In genomic region chr13:111204438-111205177, GRCh38 we compare ENCODE assay signal across 8 cellular contexts.
DNase-seq lines count a peak whose midpoint lies in the region; ATAC-seq, FAIRE-seq and TF ChIP-seq lines count a peak whose summit lies in the region.

No MANE protein-coding gene starts in this region.

- H3K27me3 ChIP-seq in thoracic aorta (replicated peaks; ENCODE audit: insufficient read depth) (no peaks in the 10 kb centered on the region), small intestine (ENCODE audit: control insufficient read depth in 2 of 2, insufficient read depth in 2 of 2, low read length in 2 of 2) (no peaks in the 10 kb centered on the region)

- H3K36me3 ChIP-seq in kidney (ENCODE audit: control insufficient read depth in 1 of 2, insufficient read depth in 2 of 2, low read length in 2 of 2) (peaks cover 0 to 3% of the 10 kb centered on the region in 2 donors), thoracic aorta (no peaks in the 10 kb centered on the region), small intestine (ENCODE audit: control insufficient read depth in 2 of 2, insufficient read depth in 2 of 2, low read length in 2 of 2) (no peaks in the 10 kb centered on the region)

- peaks cover 30% of the 10 kb centered on the region for H3K36me3 Mint-ChIP-seq in brain

- H3K9me3 ChIP-seq in kidney (ENCODE audit: control insufficient read depth in 1 of 2, low read length in 2 of 2) (no peaks in the 10 kb centered on the region), thoracic aorta (no peaks in the 10 kb centered on the region), small intestine (ENCODE audit: control insufficient read depth, low read depth) (no peaks in the 10 kb centered on the region)

- peak overlapping the region; percentile 65 to 85 (median 77) for H3K4me3 Mint-ChIP-seq in brain

- no peak for FAIRE-seq in kidney (lab: Jason Lieb, UNC)
- FAIRE-seq in small intestine (lab: Jason Lieb, UNC) = no peak

- peaks cover 95% of the 10 kb centered on the region for H3K4me1 Mint-ChIP-seq in brain

- H3K27ac Mint-ChIP-seq in brain = peak overlapping the region; percentile 52 to 92 (median 88)

- H3K4me3 ChIP-seq in kidney (ENCODE audit: low read length in 2 of 2) (peak overlapping the region; percentile 27 to 55), thoracic aorta (peak overlapping the region; percentile 63), small intestine (ENCODE audit: low read depth in 1 of 2, low read length in 2 of 2) (no peak overlapping the region)

- TF ChIP-seq CTCF in brain (conservative IDR thresholded peaks at IDR 0.05) (no peak), kidney (IDR thresholded peaks at IDR 0.05; ENCODE audit: borderline replicate concordance, extremely low read depth, insufficient read depth) (no peak), thoracic aorta (IDR thresholded peaks at IDR 0.05) (no peak)

- peaks cover 5 to 9% of the 10 kb centered on the region in 2 donors for H3K4me1 ChIP-seq in kidney (ENCODE audit: control insufficient read depth in 1 of 2, insufficient read depth in 1 of 2, low read depth in 1 of 2, low read length in 2 of 2)
- H3K4me1 ChIP-seq in thoracic aorta (ENCODE audit: control insufficient read depth in 1 of 2, low read depth in 2 of 2) = peaks cover 59 to 92% of the 10 kb centered on the region in 2 donors
- H3K4me1 ChIP-seq in small intestine (ENCODE audit: control insufficient read depth in 2 of 2, insufficient read depth in 1 of 2, low read depth in 1 of 2, low read length in 1 of 2) = peaks cover 4 to 28% of the 10 kb centered on the region in 2 donors

- ATAC-seq in thoracic aorta (ENCODE audit: insufficient number of reproducible peaks, low FRiP score, low read depth) = no peak

- H3K9ac ChIP-seq in kidney (ENCODE audit: low read length in 2 of 2) = peak overlapping the region in 1 of 2 donors; percentile 62

- intact Hi-C loops in kidney (cut with DNase I) = no loop called here

- peak overlapping the region in 1 of 2 donors; percentile 80 for H3K27ac ChIP-seq in kidney (ENCODE audit: low read depth in 2 of 2, low read length in 2 of 2)
- peak overlapping the region; percentile 59 to 77 for H3K27ac ChIP-seq in thoracic aorta
- peak overlapping the region in 1 of 2 donors; percentile 71 for H3K27ac ChIP-seq in small intestine (ENCODE audit: low read depth in 1 of 2, low read length in 1 of 2)

- H3K9me3 Mint-ChIP-seq in brain = peaks cover 0 to 2% (median 0%) of the 10 kb centered on the region in 5 experiments

- DNase-seq in NCI-H2171 treated with DMSO at 0.1 percent for 48 hours (lab: John Stamatoyannopoulos, UW) (peak; percentile 63), NCI-H2171 (lab: John Stamatoyannopoulos, UW) (no peak), kidney (no peak), thoracic aorta (ENCODE audit: low spot score) (peak; percentile 43), small intestine (no peak), cerebellar nuclear complex (lab: John Stamatoyannopoulos, UW) (no peak)
- DNase-seq in stimulated activated CD4-positive, alpha-beta T cell treated with anti-CD3 and anti-CD28 coated beads, Interleukin-4, amount 100 ng/mL, for 4 hours = no peak

- WGBS in small intestine, 3 donors = 51 to 58% (median 55%) methylated on average over 16 of the region's 16 CpGs

- H3K27me3 Mint-ChIP-seq in brain = no peaks in the 10 kb centered on the region

Comparison
In these comparisons a context has a peak if more than half of its experiments do, and no peak if none do; other contexts are left out.
1. DNase-seq: peak in NCI-H2171 treated with DMSO at 0.1 percent for 48 hours (single experiment) and thoracic aorta (single experiment); none in NCI-H2171 (single experiment), kidney (single experiment), small intestine (single experiment), cerebellar nuclear complex (0 of 2) and stimulated activated CD4-positive, alpha-beta T cell treated with anti-CD3 and anti-CD28 coated beads, Interleukin-4, amount 100 ng/mL, for 4 hours (0 of 2).
2. H3K4me3 ChIP-seq: peak in kidney (2 of 2) and thoracic aorta (single experiment); none in small intestine (0 of 2).